Comparison of ENCODE assay signal across 15 cellular contexts in the genomic region with DNA sequence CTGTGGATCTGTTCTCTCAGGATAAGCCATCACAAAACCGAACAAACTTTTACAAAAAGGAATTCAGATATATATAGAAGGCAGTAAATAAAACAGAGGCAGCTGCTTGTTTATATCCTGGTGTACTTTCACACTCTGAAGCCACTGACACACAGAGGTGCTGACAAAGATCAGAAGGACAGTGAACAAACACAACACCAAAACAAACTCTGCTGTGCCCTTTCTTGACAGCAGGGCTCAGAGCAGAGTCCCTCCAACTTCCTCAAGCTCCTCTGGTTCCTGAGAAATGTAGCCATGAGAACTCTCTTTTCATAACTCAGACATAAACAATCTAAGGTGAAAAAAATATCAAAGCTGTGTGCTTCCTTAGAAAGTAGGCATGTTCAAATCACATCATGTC.
DNase-seq lines count a peak whose midpoint lies in the region; ATAC-seq and TF ChIP-seq lines count a peak whose summit lies in the region.
"Had no signal": no experiment of that assay in that cellular context is flagged by ENCODE, and none has a peak within 500 bp of the region (broad histone marks: within the 10 kb centered on the region; RNA-seq: fewer than 3 reads in every experiment).

No MANE protein-coding gene starts in this region.

- intact Hi-C loops in transverse colon (cut with DNase I; ENCODE audit: low total_unique reads) = no loop called here

- WGBS in transverse colon (ENCODE audit: low coverage in 1 of 2), 2 donors = 0 to 20% methylated on average over 1 of the region's 1 CpG

- TF ChIP-seq EP300 in transverse colon (IDR thresholded peaks at IDR 0.05; ENCODE audit: low read depth) = no peak

- in situ Hi-C loops in transverse colon (cut with MboI; ENCODE audit: low pct_ligation_motif_present in 1 of 4, low pct_unique_long_range_greater_than_20kb in 1 of 4, low sequenced_read_pairs in 3 of 4) = no loop called here

- H3K4me3 Mint-ChIP-seq in GM23338 = no peak overlapping the region
- H3K4me3 Mint-ChIP-seq in activated CD4-positive, alpha-beta memory T cell treated with anti-CD3 and anti-CD28 coated beads, Interleukin-2, amount 10 ng/mL, durations not matched to agents 7 days and 5 days = no peak overlapping the region
- H3K4me3 Mint-ChIP-seq: activated CD4-positive, alpha-beta T cell treated with anti-CD3 and anti-CD28 coated beads, Interleukin-2, amount 10 ng/mL, durations not matched to agents 24 days and 14 days; activated naive CD4-positive, alpha-beta T cell treated with anti-CD3 and anti-CD28 coated beads, Interleukin-2, amount 10 ng/mL, durations not matched to agents 7 days and 5 days had no signal

- H3K36me3 Mint-ChIP-seq in GM23338 (ENCODE audit: low read depth) = no peaks in the 10 kb centered on the region; the same call in 2 of the 3 replicates
- H3K36me3 Mint-ChIP-seq in activated CD4-positive, alpha-beta memory T cell treated with anti-CD3 and anti-CD28 coated beads, Interleukin-2, amount 10 ng/mL, durations not matched to agents 7 days and 5 days (ENCODE audit: low read depth) = no peaks in the 10 kb centered on the region
- H3K36me3 Mint-ChIP-seq: activated naive CD4-positive, alpha-beta T cell treated with anti-CD3 and anti-CD28 coated beads, Interleukin-2, amount 10 ng/mL, durations not matched to agents 7 days and 5 days had no signal

- no peaks in the 10 kb centered on the region for H3K27me3 Mint-ChIP-seq in GM23338 (ENCODE audit: insufficient read depth, low read depth, poor library complexity)
- H3K27me3 Mint-ChIP-seq in activated CD4-positive, alpha-beta memory T cell treated with anti-CD3 and anti-CD28 coated beads, Interleukin-2, amount 10 ng/mL, durations not matched to agents 7 days and 5 days = no peaks in the 10 kb centered on the region
- H3K27me3 Mint-ChIP-seq: activated CD4-positive, alpha-beta T cell treated with anti-CD3 and anti-CD28 coated beads, Interleukin-2, amount 10 ng/mL, durations not matched to agents 24 days and 14 days; activated naive CD4-positive, alpha-beta T cell treated with anti-CD3 and anti-CD28 coated beads, Interleukin-2, amount 10 ng/mL, durations not matched to agents 7 days and 5 days had no signal

- H3K9me2 ChIP-seq in GM23338 (ENCODE audit: insufficient read depth) = 0 out of 2 replicates have a peak, but pooled peaks cover 3% of the 10 kb centered on the region

- POLR2A ChIA-PET in activated CD4-positive, alpha-beta memory T cell treated with anti-CD3 and anti-CD28 coated beads, Interleukin-2, amount 10 ng/mL, durations not matched to agents 7 days and 5 days (lab: Charles Lee) = no interaction called here

- H3K27ac ChIP-seq in GM23338 (ENCODE audit: low read depth) = no peak overlapping the region
- peak overlapping the region; percentile 74 to 82 (median 78) for H3K27ac ChIP-seq in transverse colon
- H3K27ac ChIP-seq: SJCRH30, thoracic aorta had no signal

- H3K27ac Mint-ChIP-seq in GM23338 = peak overlapping the region; percentile 45
- no peak overlapping the region for H3K27ac Mint-ChIP-seq in activated CD4-positive, alpha-beta memory T cell treated with anti-CD3 and anti-CD28 coated beads, Interleukin-2, amount 10 ng/mL, durations not matched to agents 7 days and 5 days
- H3K27ac Mint-ChIP-seq: activated CD4-positive, alpha-beta T cell treated with anti-CD3 and anti-CD28 coated beads, Interleukin-2, amount 10 ng/mL, durations not matched to agents 24 days and 14 days; activated naive CD4-positive, alpha-beta T cell treated with anti-CD3 and anti-CD28 coated beads, Interleukin-2, amount 10 ng/mL, durations not matched to agents 7 days and 5 days had no signal

- CTCF ChIA-PET in activated CD4-positive, alpha-beta memory T cell treated with anti-CD3 and anti-CD28 coated beads, Interleukin-2, amount 10 ng/mL, durations not matched to agents 7 days and 5 days (lab: Charles Lee) = no interaction called here

- H3K4me1 Mint-ChIP-seq in GM23338 = peaks cover 28% of the 10 kb centered on the region
- H3K4me1 Mint-ChIP-seq in activated CD4-positive, alpha-beta memory T cell treated with anti-CD3 and anti-CD28 coated beads, Interleukin-2, amount 10 ng/mL, durations not matched to agents 7 days and 5 days = no peaks in the 10 kb centered on the region
- H3K4me1 Mint-ChIP-seq: activated CD4-positive, alpha-beta T cell treated with anti-CD3 and anti-CD28 coated beads, Interleukin-2, amount 10 ng/mL, durations not matched to agents 24 days and 14 days; activated naive CD4-positive, alpha-beta T cell treated with anti-CD3 and anti-CD28 coated beads, Interleukin-2, amount 10 ng/mL, durations not matched to agents 7 days and 5 days had no signal

- no peak overlapping the region for H3K4me2 ChIP-seq in GM23338

- H3K4me1 ChIP-seq in GM23338 (ENCODE audit: insufficient read depth) (peaks cover 17% of the 10 kb centered on the region; the same call in 1 of the 2 replicates), transverse colon (peaks cover 5 to 24% (median 13%) of the 10 kb centered on the region in 4 donors)
- H3K4me1 ChIP-seq: SJCRH30 had no signal

- TF ChIP-seq POLR2A in transverse colon (IDR thresholded peaks at IDR 0.05) = no peak

- no peaks in the 10 kb centered on the region for H4K20me1 ChIP-seq in GM23338 (replicated peaks; ENCODE audit: insufficient read depth)

- H3K27me3 ChIP-seq in GM23338 (ENCODE audit: insufficient read depth) (no peaks in the 10 kb centered on the region), transverse colon (no peaks in the 10 kb centered on the region)
- H3K27me3 ChIP-seq: SJCRH30 had no signal

- DNase-seq in GM23338 (ENCODE audit: low spot score) = peak; percentile 32
- peak; percentile 2 for DNase-seq in NCI-H69 (lab: John Stamatoyannopoulos, UW)
- DNase-seq in islet precursor cell = peak; percentile 61
- no peak for DNase-seq in transverse colon
- no peak for DNase-seq in stimulated activated naive CD8-positive, alpha-beta T cell treated with anti-CD3 and anti-CD28 coated beads, Interleukin-15, Interleukin-2, amounts not matched to agents 100 U/mL and 50 U/mL, for 24 hours
- DNase-seq in activated CD8-positive, alpha-beta memory T cell treated with anti-CD3 and anti-CD28 coated beads, Interleukin-2, amount 50 U/mL, for 48 hours = no peak
- DNase-seq in activated CD4-positive, alpha-beta memory T cell treated with anti-CD3 and anti-CD28 coated beads, Interleukin-2, amount 10 ng/mL, durations not matched to agents 7 days and 5 days = no peak
- DNase-seq: activated CD4-positive, alpha-beta T cell treated with anti-CD3 and anti-CD28 coated beads, Interleukin-2, amount 10 ng/mL, durations not matched to agents 24 days and 14 days; activated naive CD4-positive, alpha-beta T cell treated with anti-CD3 and anti-CD28 coated beads, Interleukin-2, amount 10 ng/mL, durations not matched to agents 7 days and 5 days; midbrain; NCI-H446; SJCRH30; stimulated activated CD4-positive, alpha-beta T cell treated with anti-CD3 and anti-CD28 coated beads, Interleukin-2, amount 100 ng/mL, for 48 hours; T-helper 9 cell had no signal

- no peaks in the 10 kb centered on the region for H3K9me3 ChIP-seq in transverse colon
- H3K9me3 ChIP-seq: SJCRH30, thoracic aorta had no signal

- H3K79me2 ChIP-seq in GM23338 (replicated peaks; ENCODE audit: insufficient read depth) = no peaks in the 10 kb centered on the region

- H3F3A ChIP-seq in GM23338 (replicated peaks; ENCODE audit: low read depth) = no peaks in the 10 kb centered on the region

- TF ChIP-seq CTCF in GM23338 (conservative IDR thresholded peaks at IDR 0.05; ENCODE audit: low read depth in 2 of 2) (no peak), transverse colon (IDR thresholded peaks at IDR 0.05) (peak in 1 of 5 experiments; percentile 18)

- H3K4me3 ChIP-seq in GM23338 (no peak overlapping the region), transverse colon (no peak overlapping the region)
- H3K4me3 ChIP-seq: SJCRH30, thoracic aorta had no signal

- no peaks in the 10 kb centered on the region; the same call in 2 of the 3 replicates for H3K9me3 Mint-ChIP-seq in GM23338
- H3K9me3 Mint-ChIP-seq in activated CD4-positive, alpha-beta memory T cell treated with anti-CD3 and anti-CD28 coated beads, Interleukin-2, amount 10 ng/mL, durations not matched to agents 7 days and 5 days = peaks cover 16% of the 10 kb centered on the region

- peak; percentile 58 for ATAC-seq in GM23338
- ATAC-seq in stimulated activated naive CD8-positive, alpha-beta T cell treated with anti-CD3 and anti-CD28 coated beads, Interleukin-15, Interleukin-2, amounts not matched to agents 100 U/mL and 50 U/mL, for 24 hours = no peak

- H3K36me3 ChIP-seq in GM23338 (ENCODE audit: insufficient read depth) (no peaks in the 10 kb centered on the region), transverse colon (no peaks in the 10 kb centered on the region)
- H3K36me3 ChIP-seq: SJCRH30, thoracic aorta had no signal

- no peak overlapping the region for H2AFZ ChIP-seq in GM23338

TF ChIP-seq in GM23338, 12 proteins besides CTCF, POLR2A, EP300 and RAD21 (continues in another document):
- TF ChIP-seq, protein P1, sequence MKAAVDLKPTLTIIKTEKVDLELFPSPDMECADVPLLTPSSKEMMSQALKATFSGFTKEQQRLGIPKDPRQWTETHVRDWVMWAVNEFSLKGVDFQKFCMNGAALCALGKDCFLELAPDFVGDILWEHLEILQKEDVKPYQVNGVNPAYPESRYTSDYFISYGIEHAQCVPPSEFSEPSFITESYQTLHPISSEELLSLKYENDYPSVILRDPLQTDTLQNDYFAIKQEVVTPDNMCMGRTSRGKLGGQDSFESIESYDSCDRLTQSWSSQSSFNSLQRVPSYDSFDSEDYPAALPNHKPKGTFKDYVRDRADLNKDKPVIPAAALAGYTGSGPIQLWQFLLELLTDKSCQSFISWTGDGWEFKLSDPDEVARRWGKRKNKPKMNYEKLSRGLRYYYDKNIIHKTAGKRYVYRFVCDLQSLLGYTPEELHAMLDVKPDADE (IDR thresholded peaks at IDR 0.05) = no peak
- no peak for TF ChIP-seq ZNF114 (CRISPR knock-in tag; IDR thresholded peaks at IDR 0.05)
- no peak for TF ChIP-seq STAT1 (IDR thresholded peaks at IDR 0.05; ENCODE audit: unreplicated experiment)
- TF ChIP-seq JUNB (IDR thresholded peaks at IDR 0.05; ENCODE audit: unreplicated experiment) = no peak
- no peak for TF ChIP-seq EZH2phosphoT487 (IDR thresholded peaks at IDR 0.05; ENCODE audit: unreplicated experiment)
- no peak for TF ChIP-seq NANOG (IDR thresholded peaks at IDR 0.05; ENCODE audit: borderline replicate concordance)

Comparison
In these comparisons a context has a peak if more than half of its experiments do, and no peak if none do; other contexts are left out.
1. DNase-seq: peak in GM23338 (single experiment), NCI-H69 (single experiment) and islet precursor cell (single experiment); none in transverse colon (single experiment), stimulated activated naive CD8-positive, alpha-beta T cell treated with anti-CD3 and anti-CD28 coated beads, Interleukin-15, Interleukin-2, amounts not matched to agents 100 U/mL and 50 U/mL, for 24 hours (single experiment), activated CD8-positive, alpha-beta memory T cell treated with anti-CD3 and anti-CD28 coated beads, Interleukin-2, amount 50 U/mL, for 48 hours (single experiment) and activated CD4-positive, alpha-beta memory T cell treated with anti-CD3 and anti-CD28 coated beads, Interleukin-2, amount 10 ng/mL, durations not matched to agents 7 days and 5 days (single experiment).